Comparison of ENCODE assay signal across 5 cellular contexts in the genomic region with DNA sequence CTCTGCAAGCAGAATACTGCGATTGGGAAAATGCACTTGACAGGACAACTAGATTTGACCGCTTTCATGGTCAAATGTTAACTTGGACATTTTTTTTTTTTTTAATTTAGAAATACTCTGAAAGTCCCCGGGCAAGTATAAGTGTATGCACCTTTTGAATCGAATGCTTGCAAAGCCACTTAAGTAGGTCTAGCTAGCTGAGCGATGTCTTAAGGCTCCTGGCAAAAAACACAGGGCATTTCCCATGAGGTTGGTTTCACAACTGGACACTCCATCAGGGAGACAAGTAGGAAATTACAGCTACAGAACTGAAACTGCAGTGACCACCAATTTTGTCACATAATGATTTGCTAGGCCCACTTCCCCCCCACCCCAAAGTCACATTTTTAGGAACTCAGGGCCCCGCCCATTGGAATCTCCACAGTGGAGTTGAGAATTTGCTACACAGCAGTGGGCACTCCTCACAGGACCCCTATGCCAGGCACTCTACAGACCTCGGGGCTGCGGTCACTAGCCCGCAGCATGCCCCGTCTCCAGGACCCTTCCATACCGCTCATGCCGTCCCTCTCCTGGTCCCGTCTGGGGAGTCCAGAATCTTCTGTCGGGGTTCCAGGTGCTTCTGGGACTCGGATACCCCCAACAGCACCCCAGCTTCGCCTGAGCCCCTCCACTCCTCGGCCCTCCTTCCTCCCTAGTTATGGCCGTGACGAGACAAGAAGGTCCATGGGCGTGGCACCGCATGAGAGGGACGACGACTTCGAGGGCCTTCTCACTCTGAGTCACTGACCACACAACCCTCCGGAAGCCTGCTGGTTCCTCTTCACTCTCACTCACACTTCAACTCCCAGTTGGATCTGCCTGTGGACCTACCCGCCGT. TPM values are rescaled to one million over a fixed set of nuclear protein-coding genes. Genes with fewer than 3 reads are reported as not detected.
"Had no signal": no experiment of that assay in that cellular context is flagged by ENCODE, and none has a peak within 500 bp of the region (broad histone marks: within the 10 kb centered on the region; RNA-seq: fewer than 3 reads in every experiment).

No MANE protein-coding gene starts in this region.

RNA-seq across cellular contexts. Expression of gene XAGE1B, which starts 0.5 kb away (rescaled TPM):
- total RNA-seq: M059J, PC-3, Peyer's patch, Right ventricle myocardium superior, SJSA1 had no signal

RNA-seq across cellular contexts. Expression of gene XAGE1A, which starts 20.7 kb away (rescaled TPM):
- total RNA-seq: M059J, PC-3, Peyer's patch, Right ventricle myocardium superior, SJSA1 had no signal
